ENCODE assay signal across 11 cellular contexts in genomic region chr15:65512807-65513416, GRCh38. TPM values are rescaled to one million over a fixed set of nuclear protein-coding genes. Genes with fewer than 3 reads are reported as not detected.
DNase-seq lines count a peak whose midpoint lies in the region; ATAC-seq, FAIRE-seq and TF ChIP-seq lines count a peak whose summit lies in the region.
"Had no signal": no experiment of that assay in that cellular context is flagged by ENCODE, and none has a peak within 500 bp of the region (broad histone marks: within the 10 kb centered on the region; RNA-seq: fewer than 3 reads in every experiment).

No MANE protein-coding gene starts in this region.

- no peaks in the 10 kb centered on the region for H3K27me3 ChIP-seq in endothelial cell of umbilical vein (ENCODE audit: control insufficient read depth in 2 of 2, insufficient read depth in 2 of 2, low read length in 2 of 2)
- no peaks in the 10 kb centered on the region for H3K27me3 ChIP-seq in naive thymus-derived CD4-positive, alpha-beta T cell (ENCODE audit: control insufficient read depth in 2 of 2, insufficient read depth in 2 of 2, low read length in 2 of 2)

- dilution Hi-C loops in endothelial cell of umbilical vein (cut with MboI; ENCODE audit: extremely low pct_ligation_motif_present, low sequenced_read_pairs): no loop called here

- no peak overlapping the region for H3K4me3 ChIP-seq in endothelial cell of umbilical vein (replicated peaks in 1 of 3; ENCODE audit: insufficient read depth in 1 of 3, low read depth in 1 of 3, low read length in 3 of 3)
- no peak overlapping the region for H3K4me3 ChIP-seq in naive thymus-derived CD4-positive, alpha-beta T cell (ENCODE audit: low read length)

- FAIRE-seq in endothelial cell of umbilical vein (lab: Jason Lieb, UNC): peak; percentile 63
- FAIRE-seq: A204.1 had no signal

- H3K4me2 ChIP-seq in endothelial cell of umbilical vein (ENCODE audit: insufficient read depth, low read length): no peak overlapping the region

- intact Hi-C loops in endothelial cell of umbilical vein (cut with micrococcal nuclease): no loop called here
- intact Hi-C loops in naive thymus-derived CD4-positive, alpha-beta T cell (cut with micrococcal nuclease): no loop called here

- CTCF ChIA-PET in endothelial cell of umbilical vein (lab: Charles Lee): interaction anchor here (1.0 to 1.5 kb wide), 3 partner anchors 12 to 26 kb away, joined by 3 to 7 read pairs (median 3); no protein-coding TSS in a partner anchor
- CTCF ChIA-PET in naive thymus-derived CD4-positive, alpha-beta T cell (lab: Charles Lee): interaction anchor here (0.5 kb wide), 1 partner anchor 15 kb away, joined by 3 read pairs; no protein-coding TSS in a partner anchor

- H3K27me3 Mint-ChIP-seq in activated T-cell treated with anti-CD3 and anti-CD28 coated beads, Interleukin-2, amount 50 U/mL, for 24 hours: no peaks in the 10 kb centered on the region
- H3K27me3 Mint-ChIP-seq in naive thymus-derived CD4-positive, alpha-beta T cell: no peaks in the 10 kb centered on the region
- H3K27me3 Mint-ChIP-seq: progenitor cell of endocrine pancreas had no signal

- no peak for DNase-seq in activated T-cell treated with anti-CD3 and anti-CD28 coated beads, Interleukin-2, amount 50 U/mL, for 24 hours
- DNase-seq in activated T-cell treated with anti-CD3 and anti-CD28 coated beads for 4 hours: no peak
- DNase-seq in endothelial cell of umbilical vein (ENCODE audit: low read depth, low spot score): peak; percentile 90
- no peak for DNase-seq in naive thymus-derived CD4-positive, alpha-beta T cell
- peak; percentile 59 for DNase-seq in ureter (ENCODE audit: low spot score)
- DNase-seq in GM13976 (ENCODE audit: low spot score): no peak
- no peak for DNase-seq in activated gamma-delta T cell treated with Interleukin-2 at 50 U/mL for 16 hours
- no peak for DNase-seq in stimulated activated CD4-positive, alpha-beta T cell treated with anti-CD3 and anti-CD28 coated beads, Interleukin-2, amount 100 ng/mL, for 48 hours
- DNase-seq: activated effector memory CD4-positive, alpha-beta T cell treated with Interleukin-2 at 50 U/mL for 16 hours had no signal

- no peak overlapping the region for H3K9ac ChIP-seq in endothelial cell of umbilical vein (replicated peaks; ENCODE audit: extremely low read depth, insufficient read depth, low read length)

- no peaks in the 10 kb centered on the region for H3K9me3 ChIP-seq in endothelial cell of umbilical vein (replicated peaks; ENCODE audit: control insufficient read depth, insufficient read depth, low read length)
- no peaks in the 10 kb centered on the region for H3K9me3 ChIP-seq in naive thymus-derived CD4-positive, alpha-beta T cell (ENCODE audit: control insufficient read depth in 2 of 3, low read length in 3 of 3)

- no peak for TF ChIP-seq POLR2A in endothelial cell of umbilical vein (IDR thresholded peaks at IDR 0.05; ENCODE audit: low read depth, low read length)

- TF ChIP-seq CTCF in endothelial cell of umbilical vein (IDR thresholded peaks at IDR 0.05; ENCODE audit: extremely low read depth in 1 of 2, insufficient read depth in 1 of 2, low read depth in 1 of 2, low read length in 2 of 2): no peak
- TF ChIP-seq CTCF in GM13976 (IDR thresholded peaks at IDR 0.05; ENCODE audit: borderline replicate concordance, control extremely low read depth, extremely low read depth, insufficient read depth, missing control alignments): no peak

- peaks cover 19% of the 10 kb centered on the region for H3K4me1 ChIP-seq in endothelial cell of umbilical vein (ENCODE audit: control insufficient read depth, extremely low read depth, insufficient read depth, low read length)
- H3K4me1 ChIP-seq in naive thymus-derived CD4-positive, alpha-beta T cell (ENCODE audit: control insufficient read depth in 2 of 2, insufficient read depth in 2 of 2, low read length in 2 of 2): peaks cover 22 to 34% of the 10 kb centered on the region in 2 donors

- peak; percentile 2 for ATAC-seq in naive thymus-derived CD4-positive, alpha-beta T cell

- peaks cover 34% of the 10 kb centered on the region for H3K79me2 ChIP-seq in endothelial cell of umbilical vein (ENCODE audit: control insufficient read depth, insufficient read depth, low read length)

- H3K36me3 ChIP-seq in endothelial cell of umbilical vein (ENCODE audit: control insufficient read depth in 2 of 2, extremely low read depth in 1 of 2, insufficient read depth in 2 of 2, low read length in 2 of 2): peaks cover 0 to 5% of the 10 kb centered on the region in 2 experiments
- peaks cover 0 to 53% (median 7%) of the 10 kb centered on the region in 3 experiments for H3K36me3 ChIP-seq in naive thymus-derived CD4-positive, alpha-beta T cell (ENCODE audit: control insufficient read depth in 2 of 3, insufficient read depth in 3 of 3, low read length in 3 of 3)

- H3K27ac ChIP-seq in endothelial cell of umbilical vein (ENCODE audit: insufficient read depth, low read depth, low read length): no peak overlapping the region
- no peak overlapping the region for H3K27ac ChIP-seq in naive thymus-derived CD4-positive, alpha-beta T cell (ENCODE audit: low read depth, low read length)

- H3K36me3 Mint-ChIP-seq in activated T-cell treated with anti-CD3 and anti-CD28 coated beads, Interleukin-2, amount 50 U/mL, for 24 hours (ENCODE audit: low read depth): peaks cover 85% of the 10 kb centered on the region
- H3K36me3 Mint-ChIP-seq in naive thymus-derived CD4-positive, alpha-beta T cell: peaks cover 0 to 21% (median 10%) of the 10 kb centered on the region in 5 donors

- peaks cover 52% of the 10 kb centered on the region for H3K4me1 Mint-ChIP-seq in activated T-cell treated with anti-CD3 and anti-CD28 coated beads, Interleukin-2, amount 50 U/mL, for 24 hours (ENCODE audit: low read depth)
- H3K4me1 Mint-ChIP-seq in naive thymus-derived CD4-positive, alpha-beta T cell: peaks cover 41 to 76% (median 63%) of the 10 kb centered on the region in 7 donors

- H3K4me3 Mint-ChIP-seq in activated T-cell treated with anti-CD3 and anti-CD28 coated beads, Interleukin-2, amount 50 U/mL, for 24 hours: peak overlapping the region; percentile 8
- peak overlapping the region in 2 of 10 donors; percentile 14 to 61 for H3K4me3 Mint-ChIP-seq in naive thymus-derived CD4-positive, alpha-beta T cell

- in situ Hi-C loops in GM13976 (cut with MboI; ENCODE audit: low sequenced_read_pairs, unreplicated experiment): no loop called here

- peaks cover 2% of the 10 kb centered on the region for H4K20me1 ChIP-seq in endothelial cell of umbilical vein (replicated peaks; ENCODE audit: control insufficient read depth, extremely low read depth, insufficient read depth, low read length)

- no peaks in the 10 kb centered on the region for H3K9me1 ChIP-seq in endothelial cell of umbilical vein (replicated peaks; ENCODE audit: control insufficient read depth, extremely low read depth, insufficient read depth, low read length)

- no TSS peak for BruUV-seq in endothelial cell of umbilical vein (replicated peaks; lab: Mats Ljungman, UMichigan)

- POLR2A ChIA-PET in endothelial cell of umbilical vein (lab: Charles Lee): interaction anchor here (0.8 kb wide), 1 partner anchor 47 kb away, joined by 3 read pairs; no protein-coding TSS in a partner anchor
- POLR2A ChIA-PET in naive thymus-derived CD4-positive, alpha-beta T cell (lab: Charles Lee): interaction anchor here (0.7 kb wide), 1 partner anchor 61 kb away, joined by 4 read pairs; no protein-coding TSS in a partner anchor

- H2AFZ ChIP-seq in endothelial cell of umbilical vein (ENCODE audit: low read depth, low read length): no peak overlapping the region

- no peaks in the 10 kb centered on the region for H3K9me3 Mint-ChIP-seq in activated T-cell treated with anti-CD3 and anti-CD28 coated beads, Interleukin-2, amount 50 U/mL, for 24 hours
- H3K9me3 Mint-ChIP-seq in naive thymus-derived CD4-positive, alpha-beta T cell: peaks cover 0 to 3% (median 0%) of the 10 kb centered on the region in 11 donors

- H3K27ac Mint-ChIP-seq in activated T-cell treated with anti-CD3 and anti-CD28 coated beads, Interleukin-2, amount 50 U/mL, for 24 hours: peak overlapping the region; percentile 67
- peak overlapping the region in 4 of 9 donors; percentile 3 to 48 (median 40) for H3K27ac Mint-ChIP-seq in naive thymus-derived CD4-positive, alpha-beta T cell
- H3K27ac Mint-ChIP-seq: progenitor cell of endocrine pancreas had no signal

TF ChIP-seq in endothelial cell of umbilical vein, 7 proteins besides CTCF, POLR2A, EP300 and RAD21 (continues in another document):
- TF ChIP-seq MAX (IDR thresholded peaks at IDR 0.05; ENCODE audit: insufficient read depth, insufficient read length) (no peak), GATA2 (IDR thresholded peaks at IDR 0.05; ENCODE audit: insufficient read depth, insufficient read length, low read depth, low read length) (no peak), EZH2 (IDR thresholded peaks at IDR 0.05; ENCODE audit: borderline replicate concordance, low read depth, low read length, severe bottlenecking) (no peak)

RNA-seq across cellular contexts. Expression of gene DPP8, which starts 4.6 kb away (rescaled TPM):
- 34.2 and 35.3 TPM in 2 replicates for total RNA-seq in endothelial cell of umbilical vein
- 9.4 and 12.1 TPM in 2 replicates for polyA plus RNA-seq in endothelial cell of umbilical vein
- polyA plus RNA-seq in endothelial cell of umbilical vein (2011; cell fraction: cytosol; rRNA removed): 12.1 and 13.4 TPM in 2 replicates
- polyA plus RNA-seq in endothelial cell of umbilical vein (2011; cell fraction: nucleus; rRNA removed): 21.2 and 27.2 TPM in 2 replicates
- 18.3 and 20.9 TPM in 2 replicates for polyA plus RNA-seq in endothelial cell of umbilical vein (2012)
- polyA minus RNA-seq in endothelial cell of umbilical vein: 35.3 and 40.5 TPM in 2 replicates
- 29.2 TPM for polyA minus RNA-seq in endothelial cell of umbilical vein (2011; cell fraction: cytosol; rRNA and poly(A)+ RNA removed)
- polyA minus RNA-seq in endothelial cell of umbilical vein (2011; cell fraction: nucleus; rRNA and poly(A)+ RNA removed): 47.8 and 61.8 TPM in 2 replicates
- total RNA-seq in naive thymus-derived CD4-positive, alpha-beta T cell: 10 to 100 TPM; 38.4 to 54.6 (median 40.8) TPM
- 10 to 100 TPM; 40.2 to 48.3 TPM for polyA plus RNA-seq in naive thymus-derived CD4-positive, alpha-beta T cell
- 52.5 TPM for total RNA-seq in ureter

RNA-seq across cellular contexts. Expression of gene HACD3, which starts 17.4 kb away (rescaled TPM):
- total RNA-seq in endothelial cell of umbilical vein (61.1 and 61.9 TPM in 2 replicates), ureter (107 TPM)
- 37.9 and 47.4 TPM in 2 replicates for polyA plus RNA-seq in endothelial cell of umbilical vein
- polyA plus RNA-seq in endothelial cell of umbilical vein (2011; cell fraction: cytosol; rRNA removed): 59.8 and 64.5 TPM in 2 replicates
- polyA plus RNA-seq in endothelial cell of umbilical vein (2011; cell fraction: nucleus; rRNA removed): 25.3 and 34.3 TPM in 2 replicates
- polyA plus RNA-seq in endothelial cell of umbilical vein (2012): 69.2 and 85.2 TPM in 2 replicates
- polyA minus RNA-seq in endothelial cell of umbilical vein: 64.6 and 66.1 TPM in 2 replicates
- polyA minus RNA-seq in endothelial cell of umbilical vein (2011; cell fraction: cytosol; rRNA and poly(A)+ RNA removed): 58.1 TPM
- polyA minus RNA-seq in endothelial cell of umbilical vein (2011; cell fraction: nucleus; rRNA and poly(A)+ RNA removed): 27.6 and 38.2 TPM in 2 replicates
- total RNA-seq in naive thymus-derived CD4-positive, alpha-beta T cell: 10 to 100 TPM; 18.3 to 30.0 (median 23.9) TPM
- polyA plus RNA-seq in naive thymus-derived CD4-positive, alpha-beta T cell: 10 to 100 TPM; 29.6 to 34.4 TPM

Comparison
In these comparisons a context has a peak if more than half of its experiments do, and no peak if none do; other contexts are left out.
1. DNase-seq: peak in endothelial cell of umbilical vein (single experiment) and ureter (single experiment); none in activated T-cell treated with anti-CD3 and anti-CD28 coated beads, Interleukin-2, amount 50 U/mL, for 24 hours (single experiment), activated T-cell treated with anti-CD3 and anti-CD28 coated beads for 4 hours (single experiment), naive thymus-derived CD4-positive, alpha-beta T cell (0 of 9), GM13976 (single experiment), activated gamma-delta T cell treated with Interleukin-2 at 50 U/mL for 16 hours (single experiment) and stimulated activated CD4-positive, alpha-beta T cell treated with anti-CD3 and anti-CD28 coated beads, Interleukin-2, amount 100 ng/mL, for 48 hours (0 of 2).